In genomic region chr5:172852490-172853354, GRCh38 we compare ENCODE assay signal across 1 cellular context.
A peak's percentile ranks its signal among the peaks of the same experiment; 100 is the strongest.
TF ChIP-seq lines count a peak whose summit lies in the region.

No MANE protein-coding gene starts in this region.

TF ChIP-seq in HepG2, 621 proteins besides CTCF, POLR2A, EP300 and RAD21 (continued from another document and continues in another):
- TF ChIP-seq GPBP1L1 (CRISPR knock-in tag; IDR thresholded peaks at IDR 0.05) (no peak), SPEN (CRISPR knock-in tag; IDR thresholded peaks at IDR 0.05; ENCODE audit: low read depth) (peak; percentile 90), ZNF564 (CRISPR knock-in tag; IDR thresholded peaks at IDR 0.05) (0 out of 2 replicates have a peak, but pooled peaks have one; percentile 48), ZNF816 (CRISPR knock-in tag; IDR thresholded peaks at IDR 0.05; ENCODE audit: borderline replicate concordance) (peak; percentile 97), NFATC3 (CRISPR knock-in tag; IDR thresholded peaks at IDR 0.05) (0 out of 2 replicates have a peak, but pooled peaks have one; percentile 19), SSRP1 (CRISPR knock-in tag; IDR thresholded peaks at IDR 0.05) (0 out of 2 replicates have a peak, but pooled peaks have one; percentile 38), ZNF512B (CRISPR knock-in tag; IDR thresholded peaks at IDR 0.05; ENCODE audit: borderline replicate concordance) (0 out of 2 replicates have a peak, but pooled peaks have one; percentile 9), ISX (CRISPR knock-in tag; conservative IDR thresholded peaks at IDR 0.05) (no peak), ZNF720 (CRISPR knock-in tag; IDR thresholded peaks at IDR 0.05) (no peak), HNRNPH1 (optimal IDR thresholded peaks at IDR 0.05; ENCODE audit: low read depth, low read length) (no peak), MNT (IDR thresholded peaks at IDR 0.05) (peak; percentile 95), MYPOP (CRISPR knock-in tag; IDR thresholded peaks at IDR 0.05) (peak; percentile 63), MTERF4 (CRISPR knock-in tag; IDR thresholded peaks at IDR 0.05) (peak; percentile 91), ZNF275 (CRISPR knock-in tag; IDR thresholded peaks at IDR 0.05; ENCODE audit: borderline replicate concordance) (no peak), NCOA2 (CRISPR knock-in tag; IDR thresholded peaks at IDR 0.05) (peak; percentile 80), ZNF878 (CRISPR knock-in tag; IDR thresholded peaks at IDR 0.05) (peak; percentile 82; the same call in 1 of the 2 replicates), ZNF350 (CRISPR knock-in tag; IDR thresholded peaks at IDR 0.05; ENCODE audit: borderline replicate concordance, low read depth) (peak; percentile 67), CENPT (CRISPR knock-in tag; IDR thresholded peaks at IDR 0.05; ENCODE audit: low read depth) (no peak; the same call in 1 of the 2 replicates), ZC3H13 (CRISPR knock-in tag; IDR thresholded peaks at IDR 0.05) (peak; percentile 64; the same call in 1 of the 2 replicates), MIER2 (CRISPR knock-in tag; IDR thresholded peaks at IDR 0.05) (peak; percentile 42; the same call in 1 of the 2 replicates), ZNF841 (CRISPR knock-in tag; IDR thresholded peaks at IDR 0.05; ENCODE audit: borderline replicate concordance) (no peak), BATF2 (CRISPR knock-in tag; IDR thresholded peaks at IDR 0.05) (no peak), ZXDC (CRISPR knock-in tag; IDR thresholded peaks at IDR 0.05) (0 out of 2 replicates have a peak, but pooled peaks have one; percentile 16), ZNF674 (CRISPR knock-in tag; IDR thresholded peaks at IDR 0.05; ENCODE audit: low read depth) (no peak), ZNF781 (CRISPR knock-in tag; IDR thresholded peaks at IDR 0.05; ENCODE audit: borderline replicate concordance, not compliant biosample characterization) (peak; percentile 47), ZNF678 (CRISPR knock-in tag; IDR thresholded peaks at IDR 0.05) (no peak), MTA1 (CRISPR knock-in tag; IDR thresholded peaks at IDR 0.05; ENCODE audit: borderline replicate concordance) (peak; percentile 95; the same call in 1 of the 2 replicates), ZNF790 (CRISPR knock-in tag; IDR thresholded peaks at IDR 0.05; ENCODE audit: borderline replicate concordance) (no peak), ZNF44 (CRISPR knock-in tag; IDR thresholded peaks at IDR 0.05) (no peak), ZBTB4 (CRISPR knock-in tag; IDR thresholded peaks at IDR 0.05; ENCODE audit: borderline replicate concordance) (peak; percentile 87; the same call in 1 of the 2 replicates), HINFP (CRISPR knock-in tag; IDR thresholded peaks at IDR 0.05; ENCODE audit: low read depth) (no peak; the same call in 1 of the 2 replicates), RFX1 (IDR thresholded peaks at IDR 0.05) (no peak), CC2D1A (CRISPR knock-in tag; IDR thresholded peaks at IDR 0.05) (no peak), DRAP1 (CRISPR knock-in tag; IDR thresholded peaks at IDR 0.05) (peak; percentile 68; the same call in 1 of the 2 replicates), FOXA3 (CRISPR knock-in tag; IDR thresholded peaks at IDR 0.05) (peak; percentile 87), TEAD2 (CRISPR knock-in tag; IDR thresholded peaks at IDR 0.05) (no peak), ZNF263 (CRISPR knock-in tag; IDR thresholded peaks at IDR 0.05) (peak; percentile 52; the same call in 1 of the 2 replicates), NFYB (CRISPR knock-in tag; IDR thresholded peaks at IDR 0.05) (no peak), ZNF772 (CRISPR knock-in tag; IDR thresholded peaks at IDR 0.05) (peak; percentile 69), ZMAT5 (CRISPR knock-in tag; IDR thresholded peaks at IDR 0.05; ENCODE audit: borderline replicate concordance, low read depth) (no peak), ZNF326 (CRISPR knock-in tag; IDR thresholded peaks at IDR 0.05; ENCODE audit: borderline replicate concordance) (no peak)
